In the genomic region with DNA sequence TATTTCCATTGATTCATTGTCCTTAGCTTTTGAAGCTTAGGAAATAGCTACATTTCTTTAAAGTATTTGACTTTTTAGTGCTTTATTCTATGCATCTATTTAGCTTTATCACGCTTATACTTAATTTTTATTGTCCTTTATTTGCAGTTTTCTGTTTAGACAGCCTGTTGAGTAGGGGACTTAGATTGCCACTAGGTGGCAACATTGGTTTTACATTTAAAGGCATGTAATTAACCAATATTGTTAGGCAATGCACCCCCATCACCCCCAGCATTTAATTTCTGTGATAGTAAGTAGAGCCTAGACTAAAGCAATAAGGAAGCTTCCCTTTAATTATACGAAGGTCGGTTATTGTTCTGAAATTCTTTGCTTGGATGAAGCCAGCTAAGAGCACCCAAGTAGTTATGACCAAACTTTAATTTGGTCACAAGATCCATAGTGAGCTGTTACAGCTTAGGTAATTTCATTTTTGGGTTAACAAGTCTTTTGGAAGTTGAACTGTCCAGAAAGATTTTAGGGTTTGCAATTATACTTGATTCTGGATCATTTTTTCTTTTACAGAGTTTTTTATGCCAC, we compare ENCODE assay signal across 8 cellular contexts. TPM values are rescaled to one million over a fixed set of nuclear protein-coding genes. Genes with fewer than 3 reads are reported as not detected.
DNase-seq lines count a peak whose midpoint lies in the region; ATAC-seq and TF ChIP-seq lines count a peak whose summit lies in the region.

No MANE protein-coding gene starts in this region.

- peak; percentile 17 for DNase-seq in AG04449 (ENCODE audit: low read depth, low spot score)
- peak; percentile 28 for DNase-seq in GM13977 (ENCODE audit: low spot score)
- peak; percentile 51 for DNase-seq in NCI-H69 (lab: John Stamatoyannopoulos, UW)
- peak; percentile 78 for DNase-seq in choroid plexus epithelial cell (ENCODE audit: low read depth)
- DNase-seq in lung microvascular endothelial cell (ENCODE audit: low read depth in 2 of 2) = peak; percentile 51 to 59
- DNase-seq in activated CD8-positive, alpha-beta memory T cell treated with anti-CD3 and anti-CD28 coated beads, Interleukin-2, amount 10 ng/mL, durations not matched to agents 7 days and 5 days = no peak
- no peak for DNase-seq in midbrain (lab: John Stamatoyannopoulos, UW)

- H3K4me3 ChIP-seq in AG04449 (ENCODE audit: low read depth, low read length) (no peak overlapping the region), choroid plexus epithelial cell (ENCODE audit: low read depth, low read length) (no peak overlapping the region)

- H3K27me3 Mint-ChIP-seq in activated CD8-positive, alpha-beta memory T cell treated with anti-CD3 and anti-CD28 coated beads, Interleukin-2, amount 10 ng/mL, durations not matched to agents 7 days and 5 days = no peaks in the 10 kb centered on the region

- in situ Hi-C loops in GM13977 (cut with MboI; ENCODE audit: low pct_unique_long_range_greater_than_20kb, low sequenced_read_pairs, unreplicated experiment) = loop anchor here (25.0 kb wide), 1 partner anchor 201 kb away; no protein-coding TSS in a partner anchor

- H3K4me1 Mint-ChIP-seq in activated CD8-positive, alpha-beta memory T cell treated with anti-CD3 and anti-CD28 coated beads, Interleukin-2, amount 10 ng/mL, durations not matched to agents 7 days and 5 days = no peaks in the 10 kb centered on the region

- CTCF ChIA-PET in AG04449 (lab: Yijun Ruan, JAX) = interaction anchor here (0.5 to 22.8 kb wide), 58 partner anchors 8 to 569 kb away, joined by 3 to 419 read pairs (median 4); no protein-coding TSS in a partner anchor
- CTCF ChIA-PET in activated CD8-positive, alpha-beta memory T cell treated with anti-CD3 and anti-CD28 coated beads, Interleukin-2, amount 10 ng/mL, durations not matched to agents 7 days and 5 days (lab: Charles Lee) = interaction anchor here (0.8 to 3.2 kb wide), 13 partner anchors 8 to 207 kb away, joined by 3 to 21 read pairs (median 5); no protein-coding TSS in a partner anchor

- H3K27ac Mint-ChIP-seq in activated CD8-positive, alpha-beta memory T cell treated with anti-CD3 and anti-CD28 coated beads, Interleukin-2, amount 10 ng/mL, durations not matched to agents 7 days and 5 days = no peak overlapping the region

- ATAC-seq in GM21360 (IDR thresholded peaks at IDR 0.05; ENCODE audit: unreplicated experiment) = no peak
- ATAC-seq in activated CD8-positive, alpha-beta memory T cell treated with anti-CD3 and anti-CD28 coated beads, Interleukin-2, amount 10 ng/mL, durations not matched to agents 7 days and 5 days = no peak

- H3K9me3 Mint-ChIP-seq in activated CD8-positive, alpha-beta memory T cell treated with anti-CD3 and anti-CD28 coated beads, Interleukin-2, amount 10 ng/mL, durations not matched to agents 7 days and 5 days (ENCODE audit: low read depth) = no peaks in the 10 kb centered on the region

- POLR2A ChIA-PET in AG04449 (lab: Yijun Ruan, JAX) = no interaction called here

- TF ChIP-seq CTCF in AG04449 (IDR thresholded peaks at IDR 0.05; ENCODE audit: insufficient read depth, low read length, missing control alignments) (peak; percentile 45), GM13977 (IDR thresholded peaks at IDR 0.05; ENCODE audit: extremely low read depth, insufficient read depth, missing control alignments) (peak; percentile 61), choroid plexus epithelial cell (conservative IDR thresholded peaks at IDR 0.05; ENCODE audit: low read depth, low read length) (peak; percentile 75)

- no peak overlapping the region for H3K4me3 Mint-ChIP-seq in activated CD8-positive, alpha-beta memory T cell treated with anti-CD3 and anti-CD28 coated beads, Interleukin-2, amount 10 ng/mL, durations not matched to agents 7 days and 5 days

- H3K36me3 Mint-ChIP-seq in activated CD8-positive, alpha-beta memory T cell treated with anti-CD3 and anti-CD28 coated beads, Interleukin-2, amount 10 ng/mL, durations not matched to agents 7 days and 5 days = no peaks in the 10 kb centered on the region

RNA-seq across cellular contexts. Expression of gene B3GLCT, which starts 36.5 kb away (rescaled TPM):
- 19.0 and 25.0 TPM in 2 replicates for total RNA-seq in lung microvascular endothelial cell
- 1 to 10 TPM; 4.2 to 4.9 TPM for total RNA-seq in activated CD8-positive, alpha-beta memory T cell treated with anti-CD3 and anti-CD28 coated beads, Interleukin-2, amount 10 ng/mL, durations not matched to agents 7 days and 5 days

Comparison
In these comparisons a context has a peak if more than half of its experiments do, and no peak if none do; other contexts are left out.
1. DNase-seq: peak in AG04449 (single experiment), GM13977 (single experiment), NCI-H69 (single experiment), choroid plexus epithelial cell (single experiment) and lung microvascular endothelial cell (2 of 2); none in activated CD8-positive, alpha-beta memory T cell treated with anti-CD3 and anti-CD28 coated beads, Interleukin-2, amount 10 ng/mL, durations not matched to agents 7 days and 5 days (single experiment) and midbrain (single experiment).
2. Peak in every context shown above with its lines, with median percentiles within 50 percentile points of each other: CTCF ChIP-seq.